1 cellular context compared by ENCODE assay signal in the genomic region with DNA sequence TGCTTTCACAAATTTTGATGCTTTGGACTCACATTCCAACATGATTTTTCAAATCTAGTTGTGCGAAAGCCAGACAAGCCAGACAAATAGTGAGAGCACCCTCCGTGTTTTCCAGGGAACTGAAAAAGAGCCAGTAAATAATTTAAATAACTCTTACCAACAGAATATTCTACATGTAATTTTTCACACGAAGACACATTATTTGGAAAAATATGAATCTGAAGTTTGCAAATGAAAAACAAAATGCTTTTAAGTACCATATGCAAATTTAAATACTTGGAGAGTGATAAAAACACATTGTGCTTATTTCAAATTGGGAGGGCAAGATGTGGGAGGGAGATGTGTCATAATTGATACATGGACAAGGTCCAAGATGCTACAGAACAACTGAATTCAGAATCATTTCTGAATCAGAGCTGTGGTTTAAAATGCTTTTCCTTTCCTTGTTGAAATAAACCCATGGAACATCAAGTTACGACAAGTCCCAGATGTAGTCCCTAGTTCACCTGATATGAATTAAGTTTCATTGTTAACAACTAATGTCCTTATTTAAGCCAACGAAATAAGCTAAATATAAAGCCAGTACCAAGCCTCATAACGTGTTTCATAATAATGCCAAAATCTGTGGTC.
TF ChIP-seq lines count a peak whose summit lies in the region.

No MANE protein-coding gene starts in this region.

TF ChIP-seq in GM23338, 12 proteins besides CTCF, POLR2A, EP300 and RAD21:
- TF ChIP-seq ETS1 (IDR thresholded peaks at IDR 0.05): no peak
- TF ChIP-seq ZNF331 (CRISPR knock-in tag; IDR thresholded peaks at IDR 0.05; ENCODE audit: low read depth): no peak
- TF ChIP-seq JUNB (IDR thresholded peaks at IDR 0.05; ENCODE audit: unreplicated experiment): no peak
- TF ChIP-seq ZNF114 (CRISPR knock-in tag; IDR thresholded peaks at IDR 0.05): no peak
- no peak for TF ChIP-seq EZH2phosphoT487 (IDR thresholded peaks at IDR 0.05; ENCODE audit: unreplicated experiment)
- TF ChIP-seq CREB1 (CRISPR knock-in tag; IDR thresholded peaks at IDR 0.05; ENCODE audit: low read depth): no peak
- TF ChIP-seq STAT1 (IDR thresholded peaks at IDR 0.05; ENCODE audit: unreplicated experiment): no peak
- TF ChIP-seq, protein P1, sequence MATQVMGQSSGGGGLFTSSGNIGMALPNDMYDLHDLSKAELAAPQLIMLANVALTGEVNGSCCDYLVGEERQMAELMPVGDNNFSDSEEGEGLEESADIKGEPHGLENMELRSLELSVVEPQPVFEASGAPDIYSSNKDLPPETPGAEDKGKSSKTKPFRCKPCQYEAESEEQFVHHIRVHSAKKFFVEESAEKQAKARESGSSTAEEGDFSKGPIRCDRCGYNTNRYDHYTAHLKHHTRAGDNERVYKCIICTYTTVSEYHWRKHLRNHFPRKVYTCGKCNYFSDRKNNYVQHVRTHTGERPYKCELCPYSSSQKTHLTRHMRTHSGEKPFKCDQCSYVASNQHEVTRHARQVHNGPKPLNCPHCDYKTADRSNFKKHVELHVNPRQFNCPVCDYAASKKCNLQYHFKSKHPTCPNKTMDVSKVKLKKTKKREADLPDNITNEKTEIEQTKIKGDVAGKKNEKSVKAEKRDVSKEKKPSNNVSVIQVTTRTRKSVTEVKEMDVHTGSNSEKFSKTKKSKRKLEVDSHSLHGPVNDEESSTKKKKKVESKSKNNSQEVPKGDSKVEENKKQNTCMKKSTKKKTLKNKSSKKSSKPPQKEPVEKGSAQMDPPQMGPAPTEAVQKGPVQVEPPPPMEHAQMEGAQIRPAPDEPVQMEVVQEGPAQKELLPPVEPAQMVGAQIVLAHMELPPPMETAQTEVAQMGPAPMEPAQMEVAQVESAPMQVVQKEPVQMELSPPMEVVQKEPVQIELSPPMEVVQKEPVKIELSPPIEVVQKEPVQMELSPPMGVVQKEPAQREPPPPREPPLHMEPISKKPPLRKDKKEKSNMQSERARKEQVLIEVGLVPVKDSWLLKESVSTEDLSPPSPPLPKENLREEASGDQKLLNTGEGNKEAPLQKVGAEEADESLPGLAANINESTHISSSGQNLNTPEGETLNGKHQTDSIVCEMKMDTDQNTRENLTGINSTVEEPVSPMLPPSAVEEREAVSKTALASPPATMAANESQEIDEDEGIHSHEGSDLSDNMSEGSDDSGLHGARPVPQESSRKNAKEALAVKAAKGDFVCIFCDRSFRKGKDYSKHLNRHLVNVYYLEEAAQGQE (IDR thresholded peaks at IDR 0.05; ENCODE audit: unreplicated experiment): no peak
- TF ChIP-seq POLR2AphosphoS5 (IDR thresholded peaks at IDR 0.05; ENCODE audit: low read depth): no peak
- no peak for TF ChIP-seq EZH2 (IDR thresholded peaks at IDR 0.05; ENCODE audit: low read depth, unreplicated experiment)
- no peak for TF ChIP-seq NANOG (IDR thresholded peaks at IDR 0.05; ENCODE audit: borderline replicate concordance)
- TF ChIP-seq, protein P2, sequence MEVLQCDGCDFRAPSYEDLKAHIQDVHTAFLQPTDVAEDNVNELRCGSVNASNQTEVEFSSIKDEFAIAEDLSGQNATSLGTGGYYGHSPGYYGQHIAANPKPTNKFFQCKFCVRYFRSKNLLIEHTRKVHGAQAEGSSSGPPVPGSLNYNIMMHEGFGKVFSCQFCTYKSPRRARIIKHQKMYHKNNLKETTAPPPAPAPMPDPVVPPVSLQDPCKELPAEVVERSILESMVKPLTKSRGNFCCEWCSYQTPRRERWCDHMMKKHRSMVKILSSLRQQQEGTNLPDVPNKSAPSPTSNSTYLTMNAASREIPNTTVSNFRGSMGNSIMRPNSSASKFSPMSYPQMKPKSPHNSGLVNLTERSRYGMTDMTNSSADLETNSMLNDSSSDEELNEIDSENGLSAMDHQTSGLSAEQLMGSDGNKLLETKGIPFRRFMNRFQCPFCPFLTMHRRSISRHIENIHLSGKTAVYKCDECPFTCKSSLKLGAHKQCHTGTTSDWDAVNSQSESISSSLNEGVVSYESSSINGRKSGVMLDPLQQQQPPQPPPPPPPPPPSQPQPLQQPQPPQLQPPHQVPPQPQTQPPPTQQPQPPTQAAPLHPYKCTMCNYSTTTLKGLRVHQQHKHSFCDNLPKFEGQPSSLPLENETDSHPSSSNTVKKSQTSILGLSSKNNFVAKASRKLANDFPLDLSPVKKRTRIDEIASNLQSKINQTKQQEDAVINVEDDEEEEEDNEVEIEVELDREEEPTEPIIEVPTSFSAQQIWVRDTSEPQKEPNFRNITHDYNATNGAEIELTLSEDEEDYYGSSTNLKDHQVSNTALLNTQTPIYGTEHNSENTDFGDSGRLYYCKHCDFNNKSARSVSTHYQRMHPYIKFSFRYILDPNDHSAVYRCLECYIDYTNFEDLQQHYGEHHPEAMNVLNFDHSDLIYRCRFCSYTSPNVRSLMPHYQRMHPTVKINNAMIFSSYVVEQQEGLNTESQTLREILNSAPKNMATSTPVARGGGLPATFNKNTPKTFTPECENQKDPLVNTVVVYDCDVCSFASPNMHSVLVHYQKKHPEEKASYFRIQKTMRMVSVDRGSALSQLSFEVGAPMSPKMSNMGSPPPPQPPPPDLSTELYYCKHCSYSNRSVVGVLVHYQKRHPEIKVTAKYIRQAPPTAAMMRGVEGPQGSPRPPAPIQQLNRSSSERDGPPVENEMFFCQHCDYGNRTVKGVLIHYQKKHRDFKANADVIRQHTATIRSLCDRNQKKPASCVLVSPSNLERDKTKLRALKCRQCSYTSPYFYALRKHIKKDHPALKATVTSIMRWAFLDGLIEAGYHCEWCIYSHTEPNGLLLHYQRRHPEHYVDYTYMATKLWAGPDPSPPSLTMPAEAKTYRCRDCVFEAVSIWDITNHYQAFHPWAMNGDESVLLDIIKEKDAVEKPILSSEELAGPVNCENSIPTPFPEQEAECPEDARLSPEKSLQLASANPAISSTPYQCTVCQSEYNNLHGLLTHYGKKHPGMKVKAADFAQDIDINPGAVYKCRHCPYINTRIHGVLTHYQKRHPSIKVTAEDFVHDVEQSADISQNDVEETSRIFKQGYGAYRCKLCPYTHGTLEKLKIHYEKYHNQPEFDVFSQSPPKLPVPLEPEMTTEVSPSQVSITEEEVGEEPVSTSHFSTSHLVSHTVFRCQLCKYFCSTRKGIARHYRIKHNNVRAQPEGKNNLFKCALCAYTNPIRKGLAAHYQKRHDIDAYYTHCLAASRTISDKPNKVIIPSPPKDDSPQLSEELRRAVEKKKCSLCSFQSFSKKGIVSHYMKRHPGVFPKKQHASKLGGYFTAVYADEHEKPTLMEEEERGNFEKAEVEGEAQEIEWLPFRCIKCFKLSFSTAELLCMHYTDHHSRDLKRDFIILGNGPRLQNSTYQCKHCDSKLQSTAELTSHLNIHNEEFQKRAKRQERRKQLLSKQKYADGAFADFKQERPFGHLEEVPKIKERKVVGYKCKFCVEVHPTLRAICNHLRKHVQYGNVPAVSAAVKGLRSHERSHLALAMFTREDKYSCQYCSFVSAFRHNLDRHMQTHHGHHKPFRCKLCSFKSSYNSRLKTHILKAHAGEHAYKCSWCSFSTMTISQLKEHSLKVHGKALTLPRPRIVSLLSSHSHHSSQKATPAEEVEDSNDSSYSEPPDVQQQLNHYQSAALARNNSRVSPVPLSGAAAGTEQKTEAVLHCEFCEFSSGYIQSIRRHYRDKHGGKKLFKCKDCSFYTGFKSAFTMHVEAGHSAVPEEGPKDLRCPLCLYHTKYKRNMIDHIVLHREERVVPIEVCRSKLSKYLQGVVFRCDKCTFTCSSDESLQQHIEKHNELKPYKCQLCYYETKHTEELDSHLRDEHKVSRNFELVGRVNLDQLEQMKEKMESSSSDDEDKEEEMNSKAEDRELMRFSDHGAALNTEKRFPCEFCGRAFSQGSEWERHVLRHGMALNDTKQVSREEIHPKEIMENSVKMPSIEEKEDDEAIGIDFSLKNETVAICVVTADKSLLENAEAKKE (CRISPR knock-in tag; IDR thresholded peaks at IDR 0.05): no peak
